Comparison of ENCODE assay signal across 12 cellular contexts in genomic region chr7:50641442-50642405, GRCh38.
DNase-seq lines count a peak whose midpoint lies in the region; ATAC-seq and TF ChIP-seq lines count a peak whose summit lies in the region.
"Had no signal": no experiment of that assay in that cellular context is flagged by ENCODE, and none has a peak within 500 bp of the region (broad histone marks: within the 10 kb centered on the region; RNA-seq: fewer than 3 reads in every experiment).

No MANE protein-coding gene starts in this region.

- H3K27me3 Mint-ChIP-seq in chondrocyte (ENCODE audit: low read depth) = no peaks in the 10 kb centered on the region
- no peaks in the 10 kb centered on the region for H3K27me3 Mint-ChIP-seq in stimulated activated memory B cell treated with anti-CD40 and anti-IgM and Interleukin-4, amounts not matched to agents 10 μg/mL and 1 μg/mL and 100 μg/mL, for 72 hours
- H3K27me3 Mint-ChIP-seq in HFFc6 (ENCODE audit: insufficient read depth) = no peaks in the 10 kb centered on the region

- H3K4me1 ChIP-seq in lung (ENCODE audit: control insufficient read depth in 2 of 2, insufficient read depth in 2 of 2, low read length in 2 of 2) (peaks cover 3 to 11% of the 10 kb centered on the region in 2 donors), HAP-1 (peaks cover 3% of the 10 kb centered on the region; the same call in 1 of the 2 replicates)
- H3K4me1 ChIP-seq: vagina had no signal

- DNase-seq in Right ventricle myocardium inferior (ENCODE audit: missing footprints) = peak; percentile 67
- DNase-seq in cardiac septum (ENCODE audit: low spot score) = no peak
- no peak for DNase-seq in chondrocyte (ENCODE audit: low spot score)
- DNase-seq in lung (ENCODE audit: low spot score) = peak; percentile 26
- no peak for DNase-seq in HAP-1 (ENCODE audit: low spot score in 2 of 2)
- no peak for DNase-seq in HFFc6
- DNase-seq: cortex of kidney had no signal

- WGBS in lung, 2 donors = 78 to 89% methylated on average over 18 of the region's 18 CpGs

- H3K27ac ChIP-seq in lung (ENCODE audit: low read depth in 1 of 2, low read length in 1 of 2) = peak overlapping the region in 1 of 2 donors; percentile 46
- H3K27ac ChIP-seq: vagina had no signal

- H3K4me3 ChIP-seq in lung = no peak overlapping the region
- H3K4me3 ChIP-seq in HAP-1 = no peak overlapping the region
- H3K4me3 ChIP-seq: vagina had no signal

- TF ChIP-seq CTCF in chondrocyte (IDR thresholded peaks at IDR 0.05) (peak; percentile 17), lung (IDR thresholded peaks at IDR 0.05; ENCODE audit: control extremely low read depth, extremely low read depth) (no peak), HFFc6 (IDR thresholded peaks at IDR 0.05) (no peak)

- H3K4me3 Mint-ChIP-seq in chondrocyte (ENCODE audit: unreplicated experiment) (no peak overlapping the region), HFFc6 (no peak overlapping the region)
- H3K4me3 Mint-ChIP-seq in stimulated activated memory B cell treated with anti-CD40 and anti-IgM and Interleukin-4, amounts not matched to agents 10 μg/mL and 1 μg/mL and 100 μg/mL, for 72 hours = no peak overlapping the region
- H3K4me3 Mint-ChIP-seq: B cell had no signal

- intact Hi-C loops in Right ventricle myocardium inferior (cut with DNase I) (no loop called here), cardiac septum (cut with DNase I) (no loop called here)

- no peaks in the 10 kb centered on the region for H3K36me3 ChIP-seq in lung (ENCODE audit: control insufficient read depth in 2 of 2, insufficient read depth in 2 of 2, low read length in 2 of 2)
- H3K36me3 ChIP-seq in HAP-1 (replicated peaks) = peaks cover 3% of the 10 kb centered on the region
- H3K36me3 ChIP-seq: vagina had no signal

- peaks cover 24% of the 10 kb centered on the region for H3K4me1 Mint-ChIP-seq in chondrocyte (ENCODE audit: low read depth)
- H3K4me1 Mint-ChIP-seq in stimulated activated memory B cell treated with anti-CD40 and anti-IgM and Interleukin-4, amounts not matched to agents 10 μg/mL and 1 μg/mL and 100 μg/mL, for 72 hours = no peaks in the 10 kb centered on the region
- peaks cover 20% of the 10 kb centered on the region for H3K4me1 Mint-ChIP-seq in HFFc6 (ENCODE audit: low read depth)
- H3K4me1 Mint-ChIP-seq: B cell had no signal

- H3K27me3 ChIP-seq in lung (ENCODE audit: control insufficient read depth, insufficient read depth) (no peaks in the 10 kb centered on the region), HAP-1 (ENCODE audit: low read depth) (no peaks in the 10 kb centered on the region)
- H3K27me3 ChIP-seq: vagina had no signal

- H3K9me3 Mint-ChIP-seq in chondrocyte (ENCODE audit: low read depth) (peaks cover 13% of the 10 kb centered on the region), HFFc6 (0 out of 2 replicates have a peak, but pooled peaks cover 3% of the 10 kb centered on the region)
- no peaks in the 10 kb centered on the region for H3K9me3 Mint-ChIP-seq in stimulated activated memory B cell treated with anti-CD40 and anti-IgM and Interleukin-4, amounts not matched to agents 10 μg/mL and 1 μg/mL and 100 μg/mL, for 72 hours

- ATAC-seq in Right ventricle myocardium inferior (peak; percentile 87), lung (ENCODE audit: insufficient read depth, low FRiP score) (no peak), GM21737 (IDR thresholded peaks at IDR 0.05; ENCODE audit: unreplicated experiment) (no peak)
- ATAC-seq in stimulated activated memory B cell treated with anti-CD40 and anti-IgM and Interleukin-4, amounts not matched to agents 10 μg/mL and 1 μg/mL and 100 μg/mL, for 72 hours = no peak

- H3K27ac Mint-ChIP-seq in chondrocyte (ENCODE audit: unreplicated experiment) (no peak overlapping the region), HFFc6 (no peak overlapping the region)
- H3K27ac Mint-ChIP-seq in stimulated activated memory B cell treated with anti-CD40 and anti-IgM and Interleukin-4, amounts not matched to agents 10 μg/mL and 1 μg/mL and 100 μg/mL, for 72 hours = no peak overlapping the region
- H3K27ac Mint-ChIP-seq: activated T-helper 2 cell treated with anti-CD3 and anti-CD28 coated beads, Interferon-gamma antibody, Interleukin-2, Interleukin-4, amounts not matched to agents 10 μg/mL and 5 μg/mL and 100 μg/mL, durations not matched to agents 14 hours and 24 hours and 36 hours; B cell had no signal

- in situ Hi-C loops in HAP-1 (cut with MboI; ENCODE audit: low sequenced_read_pairs) = no loop called here

- H3K9me3 ChIP-seq in lung (ENCODE audit: control insufficient read depth in 2 of 2, insufficient read depth in 1 of 2, low read length in 1 of 2) (no peaks in the 10 kb centered on the region), HAP-1 (no peaks in the 10 kb centered on the region)
- H3K9me3 ChIP-seq: vagina had no signal

- H3K36me3 Mint-ChIP-seq in chondrocyte (ENCODE audit: low read depth) (peaks cover 21% of the 10 kb centered on the region), HFFc6 (ENCODE audit: low read depth) (peaks cover 6% of the 10 kb centered on the region)
- no peaks in the 10 kb centered on the region for H3K36me3 Mint-ChIP-seq in stimulated activated memory B cell treated with anti-CD40 and anti-IgM and Interleukin-4, amounts not matched to agents 10 μg/mL and 1 μg/mL and 100 μg/mL, for 72 hours

Comparison
In these comparisons a context has a peak if more than half of its experiments do, and no peak if none do; other contexts are left out.
1. DNase-seq: peak in Right ventricle myocardium inferior (single experiment) and lung (single experiment); none in cardiac septum (single experiment), chondrocyte (single experiment), HAP-1 (0 of 2) and HFFc6 (single experiment).